Comparison of ENCODE assay signal across 1 cellular context in the genomic region with DNA sequence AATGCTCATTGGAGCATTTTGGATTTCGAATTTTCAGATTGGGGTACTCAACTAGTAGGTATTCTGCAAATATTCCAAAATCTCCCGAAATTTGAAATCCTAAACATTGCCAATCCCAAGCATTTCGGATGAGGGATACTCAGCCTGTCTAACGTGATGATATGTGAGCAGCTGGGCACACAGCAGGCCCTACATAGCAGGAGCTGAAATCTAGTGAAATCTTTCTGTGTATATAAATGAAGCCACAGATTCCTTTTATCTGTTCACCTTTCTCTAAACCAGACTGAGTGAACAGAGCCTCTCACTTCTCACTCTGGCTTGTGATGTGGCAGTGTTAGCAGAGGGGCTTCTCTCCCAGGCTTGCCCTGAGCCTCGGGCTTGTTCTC.
TF ChIP-seq lines count a peak whose summit lies in the region.

No MANE protein-coding gene starts in this region.

TF ChIP-seq in H1, 55 proteins besides CTCF, POLR2A, EP300 and RAD21:
- TF ChIP-seq BCL11A (IDR thresholded peaks at IDR 0.05; ENCODE audit: low read depth in 2 of 2, low read length in 2 of 2) (no peak), EGR1 (IDR thresholded peaks at IDR 0.05; ENCODE audit: borderline replicate concordance, low read depth, low read length) (no peak), CBX5 (IDR thresholded peaks at IDR 0.05; ENCODE audit: low read depth, low read length) (no peak), RFX5 (IDR thresholded peaks at IDR 0.05; ENCODE audit: borderline replicate concordance, low read depth, low read length) (no peak)
- TF ChIP-seq, protein P1, sequence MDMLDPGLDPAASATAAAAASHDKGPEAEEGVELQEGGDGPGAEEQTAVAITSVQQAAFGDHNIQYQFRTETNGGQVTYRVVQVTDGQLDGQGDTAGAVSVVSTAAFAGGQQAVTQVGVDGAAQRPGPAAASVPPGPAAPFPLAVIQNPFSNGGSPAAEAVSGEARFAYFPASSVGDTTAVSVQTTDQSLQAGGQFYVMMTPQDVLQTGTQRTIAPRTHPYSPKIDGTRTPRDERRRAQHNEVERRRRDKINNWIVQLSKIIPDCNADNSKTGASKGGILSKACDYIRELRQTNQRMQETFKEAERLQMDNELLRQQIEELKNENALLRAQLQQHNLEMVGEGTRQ (IDR thresholded peaks at IDR 0.05; ENCODE audit: low read length): no peak
TF ChIP-seq in H1: peak in this region for 0.
